8 cellular contexts compared by ENCODE assay signal in genomic region chr15:28728061-28728460, GRCh38. TPM values are rescaled to one million over a fixed set of nuclear protein-coding genes. Genes with fewer than 3 reads are reported as not detected.
DNase-seq lines count a peak whose midpoint lies in the region; FAIRE-seq and TF ChIP-seq lines count a peak whose summit lies in the region.
"Not testable (repeated sequence)": the region's sequence is repeated elsewhere in the genome, so short reads cannot be mapped to it uniquely, and the experiment has no call there.

No MANE protein-coding gene starts in this region.

- not testable (repeated sequence) for FAIRE-seq in small intestine (lab: Jason Lieb, UNC)

- H3K4me1 ChIP-seq in CD4-positive, alpha-beta memory T cell (ENCODE audit: insufficient read depth, low read length); hepatocyte (ENCODE audit: insufficient read depth); small intestine (ENCODE audit: control insufficient read depth in 2 of 2, insufficient read depth in 1 of 2, low read depth in 1 of 2, low read length in 1 of 2): not testable (repeated sequence)

- H3K4me3 ChIP-seq in CD4-positive, alpha-beta memory T cell (ENCODE audit: low read length in 2 of 2); hepatocyte; small intestine (ENCODE audit: low read depth in 1 of 2, low read length in 2 of 2): not testable (repeated sequence)

- H3K36me3 ChIP-seq in CD4-positive, alpha-beta memory T cell (ENCODE audit: insufficient read depth, low read length); hepatocyte (replicated peaks; ENCODE audit: insufficient read depth, low read depth); small intestine (ENCODE audit: control insufficient read depth in 2 of 2, insufficient read depth in 2 of 2, low read length in 2 of 2): not testable (repeated sequence)

- H3K9me3 Mint-ChIP-seq in CD4-positive, alpha-beta memory T cell; activated naive CD8-positive, alpha-beta T cell (ENCODE audit: low read depth): not testable (repeated sequence)

- peak in 4 of 5 donors; percentile 6 to 16 (median 14) for DNase-seq in CD4-positive, alpha-beta memory T cell
- DNase-seq in GM13977 (ENCODE audit: low spot score) = not testable (repeated sequence)
- peak; percentile 30 for DNase-seq in NCI-H1092 treated with DMSO at 0.1 percent for 48 hours (lab: John Stamatoyannopoulos, UW)
- peak; percentile 57 for DNase-seq in NK-92 treated with Interleukin-12 subunit alpha and Interleukin-12 subunit beta, amount 100 ng/mL, for 24 hours (lab: John Stamatoyannopoulos, UW)
- peak; percentile 48 for DNase-seq in activated CD4-positive, alpha-beta T cell treated with anti-CD3 and anti-CD28 coated beads for 48 hours
- peak; percentile 14 for DNase-seq in hepatocyte (ENCODE audit: low spot score)
- DNase-seq in small intestine = peak; percentile 0

- not testable (repeated sequence) for H4K20me1 ChIP-seq in hepatocyte (ENCODE audit: insufficient read depth, poor library complexity, severe bottlenecking)

- H3K4me1 Mint-ChIP-seq in CD4-positive, alpha-beta memory T cell; activated naive CD8-positive, alpha-beta T cell (ENCODE audit: low read depth): not testable (repeated sequence)

- not testable (repeated sequence) for H3K9me3 ChIP-seq in CD4-positive, alpha-beta memory T cell (ENCODE audit: control insufficient read depth in 1 of 2, low read length in 2 of 2); hepatocyte (ENCODE audit: low read depth); small intestine (ENCODE audit: control insufficient read depth, low read depth)

- H3K36me3 Mint-ChIP-seq in CD4-positive, alpha-beta memory T cell; activated naive CD8-positive, alpha-beta T cell: not testable (repeated sequence)

- intact Hi-C loops in CD4-positive, alpha-beta memory T cell (cut with micrococcal nuclease) = not testable (repeated sequence)

- POLR2A ChIA-PET in CD4-positive, alpha-beta memory T cell (lab: Charles Lee; ENCODE audit: partially characterized antibody) = not testable (repeated sequence)

- TF ChIP-seq CTCF in GM13977 (IDR thresholded peaks at IDR 0.05; ENCODE audit: extremely low read depth, insufficient read depth, missing control alignments) (peak; percentile 29), hepatocyte (IDR thresholded peaks at IDR 0.05; ENCODE audit: poor library complexity) (peak; percentile 18)

- not testable (repeated sequence) for H3K27ac Mint-ChIP-seq in CD4-positive, alpha-beta memory T cell
- peak overlapping the region; percentile 82 for H3K27ac Mint-ChIP-seq in activated naive CD8-positive, alpha-beta T cell

- H3K9me2 ChIP-seq in hepatocyte (replicated peaks; ENCODE audit: insufficient read depth) = not testable (repeated sequence)

- in situ Hi-C loops in GM13977 (cut with MboI; ENCODE audit: low pct_unique_long_range_greater_than_20kb, low sequenced_read_pairs, unreplicated experiment) = not testable (repeated sequence)

- CTCF ChIA-PET in CD4-positive, alpha-beta memory T cell (lab: Charles Lee; ENCODE audit: partially characterized antibody) = not testable (repeated sequence)

- peak overlapping the region in 2 of 8 donors; percentile 4 to 41 for H3K4me3 Mint-ChIP-seq in CD4-positive, alpha-beta memory T cell
- H3K4me3 Mint-ChIP-seq in activated naive CD8-positive, alpha-beta T cell = peak overlapping the region; percentile 55

- 18% methylated on average over 2 of the region's 2 CpGs for WGBS in hepatocyte (ENCODE audit: low lambda C conversion rate, missing lambda C conversion rate)
- 18 to 28% (median 19%) methylated on average over 2 of the region's 2 CpGs for WGBS in small intestine, 3 donors

- H3K27me3 Mint-ChIP-seq in CD4-positive, alpha-beta memory T cell; activated naive CD8-positive, alpha-beta T cell: not testable (repeated sequence)

- not testable (repeated sequence) for H3K27me3 ChIP-seq in CD4-positive, alpha-beta memory T cell (ENCODE audit: insufficient read depth, low read length); hepatocyte; small intestine (ENCODE audit: control insufficient read depth in 2 of 2, insufficient read depth in 2 of 2, low read length in 2 of 2)

- not testable (repeated sequence) for H3K79me2 ChIP-seq in hepatocyte

- not testable (repeated sequence) for H2AFZ ChIP-seq in hepatocyte

- not testable (repeated sequence) for H3K27ac ChIP-seq in CD4-positive, alpha-beta memory T cell (ENCODE audit: low read depth, low read length); hepatocyte; small intestine (ENCODE audit: low read depth in 1 of 2, low read length in 1 of 2)

- H3K4me2 ChIP-seq in hepatocyte = not testable (repeated sequence)

RNA-seq across cellular contexts. Expression of gene GOLGA8M, which starts 15.8 kb away (rescaled TPM):
- 1 to 10 TPM; 2.9 to 3.1 TPM for total RNA-seq in CD4-positive, alpha-beta memory T cell
- not detected for polyA plus RNA-seq in CD4-positive, alpha-beta memory T cell
- total RNA-seq in hepatocyte = 1.3 TPM in 1 of 2 replicates, not detected in the other
- polyA plus RNA-seq in hepatocyte (not detected in 2 replicates), small intestine (under 1 TPM in 1 of 3 donors, not detected in 2; 0.09 TPM)
